In genomic region chr1:68954841-68955240, GRCh38 we compare ENCODE assay signal across 18 cellular contexts.
DNase-seq lines count a peak whose midpoint lies in the region; ATAC-seq and TF ChIP-seq lines count a peak whose summit lies in the region.
"Had no signal": no experiment of that assay in that cellular context is flagged by ENCODE, and none has a peak within 500 bp of the region (broad histone marks: within the 10 kb centered on the region; RNA-seq: fewer than 3 reads in every experiment).

No MANE protein-coding gene starts in this region.

- in situ Hi-C loops in ACHN (cut with HindIII; ENCODE audit: low pct_ligation_motif_present, low pct_unique_long_range_greater_than_20kb, low sequenced_read_pairs) = no loop called here

- H3K4me2 ChIP-seq in PC-3 (ENCODE audit: low read length) = no peak overlapping the region

- intact Hi-C loops in PC-3 (cut with micrococcal nuclease) = no loop called here
- intact Hi-C loops in upper lobe of right lung (cut with DNase I) = no loop called here

- H3K9me3 ChIP-seq in PC-3 (ENCODE audit: low read length) (no peaks in the 10 kb centered on the region), upper lobe of right lung (no peaks in the 10 kb centered on the region)
- H3K9me3 ChIP-seq: uterus had no signal

- TF ChIP-seq CTCF in LNCaP clone FGC (IDR thresholded peaks at IDR 0.05; ENCODE audit: control insufficient read depth, extremely low read depth, insufficient read depth) (no peak), PC-3 (conservative IDR thresholded peaks at IDR 0.05; ENCODE audit: low read depth, low read length) (no peak), fibroblast of villous mesenchyme (IDR thresholded peaks at IDR 0.05; ENCODE audit: insufficient read depth, low read depth, low read length) (no peak), upper lobe of right lung (IDR thresholded peaks at IDR 0.05) (no peak)

- H3K27me3 ChIP-seq in PC-3 (ENCODE audit: low read length) (no peaks in the 10 kb centered on the region), upper lobe of right lung (no peaks in the 10 kb centered on the region)
- H3K27me3 ChIP-seq: uterus had no signal

- ATAC-seq in PC-3 = no peak
- no peak for ATAC-seq in GM18868 (IDR thresholded peaks at IDR 0.05; ENCODE audit: unreplicated experiment)
- ATAC-seq in upper lobe of right lung = no peak
- no peak for ATAC-seq in GM19452 (IDR thresholded peaks at IDR 0.05; ENCODE audit: unreplicated experiment)
- ATAC-seq: naive thymus-derived CD4-positive, alpha-beta T cell had no signal

- no peaks in the 10 kb centered on the region for H3K9me2 ChIP-seq in PC-3 (replicated peaks; ENCODE audit: low read length)

- no peaks in the 10 kb centered on the region for H3K79me2 ChIP-seq in PC-3 (ENCODE audit: low read length)

- no peaks in the 10 kb centered on the region for H3K4me1 ChIP-seq in PC-3 (ENCODE audit: insufficient read depth, low read length)
- no peaks in the 10 kb centered on the region for H3K4me1 ChIP-seq in upper lobe of right lung
- H3K4me1 ChIP-seq: uterus had no signal

- POLR2A ChIA-PET in PC-3 (lab: Charles Lee; ENCODE audit: unreplicated experiment) = no interaction called here

- BruUV-seq in PC-3 (replicated peaks; lab: Mats Ljungman, UMichigan) = no TSS peak

- CTCF ChIA-PET in PC-3 (lab: Charles Lee) = no interaction called here

- H2AFZ ChIP-seq in PC-3 (ENCODE audit: low read length) = no peak overlapping the region

- H3K27ac ChIP-seq in PC-3 (ENCODE audit: low read length) (no peak overlapping the region), upper lobe of right lung (no peak overlapping the region)
- H3K27ac ChIP-seq: uterus had no signal

- H3K4me3 ChIP-seq in LNCaP clone FGC (ENCODE audit: low read depth, low read length) (no peak overlapping the region), PC-3 (ENCODE audit: low read length) (no peak overlapping the region), fibroblast of villous mesenchyme (ENCODE audit: low read depth, low read length) (no peak overlapping the region), upper lobe of right lung (no peak overlapping the region)
- H3K4me3 ChIP-seq: uterus had no signal

- H4K20me1 ChIP-seq in PC-3 (ENCODE audit: low read length) = no peaks in the 10 kb centered on the region

- no peaks in the 10 kb centered on the region for H3K36me3 ChIP-seq in PC-3 (ENCODE audit: low read depth, low read length)
- no peaks in the 10 kb centered on the region for H3K36me3 ChIP-seq in upper lobe of right lung
- H3K36me3 ChIP-seq: uterus had no signal

- H3K9ac ChIP-seq in PC-3 (ENCODE audit: low read length) = no peak overlapping the region

- peak; percentile 32 for DNase-seq in ACHN
- DNase-seq in LNCaP clone FGC (ENCODE audit: low read depth) = peak; percentile 13
- peak; percentile 17 for DNase-seq in PC-3
- DNase-seq in fibroblast of villous mesenchyme (ENCODE audit: low read depth) = peak; percentile 31
- no peak for DNase-seq in upper lobe of right lung
- DNase-seq in OCI-M1 (lab: John Stamatoyannopoulos, UW) = no peak
- DNase-seq: activated CD4-positive, alpha-beta T cell treated with anti-CD3 and anti-CD28 coated beads for 48 hours; activated CD8-positive, alpha-beta memory T cell treated with anti-CD3 and anti-CD28 coated beads, Interleukin-2, amount 50 U/mL, for 48 hours; activated naive CD4-positive, alpha-beta T cell treated with anti-CD3 and anti-CD28 coated beads for 36 hours; CD8-positive, alpha-beta memory T cell; naive thymus-derived CD4-positive, alpha-beta T cell; NCI-H146; NK-92 treated with Interleukin-12 subunit alpha and Interleukin-12 subunit beta, amount 100 ng/mL, for 24 hours; stimulated activated naive CD4-positive, alpha-beta T cell treated with Interleukin-2 at 50 U/mL for 16 hours; T1000; uterus had no signal

- H3F3A ChIP-seq in PC-3 (ENCODE audit: low read length, unreplicated experiment) = no peaks in the 10 kb centered on the region

Comparison
In these comparisons a context has a peak if more than half of its experiments do, and no peak if none do; other contexts are left out.
1. DNase-seq: peak in ACHN (single experiment), LNCaP clone FGC (single experiment), PC-3 (single experiment) and fibroblast of villous mesenchyme (single experiment); none in upper lobe of right lung (single experiment) and OCI-M1 (single experiment).